In the genomic region with DNA sequence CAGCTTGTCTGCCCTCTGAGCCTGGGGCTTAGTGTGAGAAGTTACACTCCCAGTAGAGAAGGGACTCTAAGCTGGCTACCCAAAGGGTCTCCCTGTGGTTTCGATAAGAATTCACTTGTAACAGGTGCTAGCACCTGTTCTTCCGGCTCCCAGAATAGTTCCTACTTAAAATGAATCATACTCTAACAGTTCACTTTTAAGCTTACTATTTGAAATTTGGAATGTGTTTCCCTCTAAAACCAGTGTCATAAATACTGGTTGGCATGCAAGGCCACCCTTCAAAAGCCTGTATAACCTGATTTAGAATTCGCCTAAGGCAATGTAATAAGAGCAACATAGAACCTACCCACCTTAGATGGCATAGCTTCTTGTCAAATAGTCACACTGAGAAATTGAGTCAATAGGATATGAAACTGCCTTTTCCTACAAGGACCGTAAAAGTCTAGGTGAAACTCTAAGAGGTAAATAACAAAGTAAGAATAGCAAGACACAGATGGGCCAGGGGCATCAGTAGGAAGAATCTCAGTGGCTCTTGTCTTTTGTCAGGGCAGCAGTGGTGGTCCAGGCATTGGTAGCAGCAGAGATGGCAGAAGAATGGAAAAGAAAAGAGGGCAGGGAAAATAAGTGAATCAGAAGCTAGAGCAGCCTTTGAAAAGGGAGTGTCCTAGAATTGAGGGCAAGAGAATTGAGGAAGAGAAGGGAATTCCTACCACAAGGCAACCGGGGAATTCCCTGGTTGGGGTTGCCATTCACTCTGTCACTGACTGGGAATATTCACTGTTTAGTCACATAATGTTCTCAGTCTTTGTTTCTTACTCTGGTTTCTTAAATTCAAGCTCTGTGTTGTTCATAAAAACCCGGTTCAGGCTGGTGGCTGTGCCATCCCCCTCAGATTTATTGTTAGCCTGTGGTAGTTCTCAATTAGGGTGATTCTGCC, we compare ENCODE assay signal across 11 cellular contexts.
DNase-seq lines count a peak whose midpoint lies in the region; ATAC-seq and TF ChIP-seq lines count a peak whose summit lies in the region.
"Had no signal": no experiment of that assay in that cellular context is flagged by ENCODE, and none has a peak within 500 bp of the region (broad histone marks: within the 10 kb centered on the region; RNA-seq: fewer than 3 reads in every experiment).

No MANE protein-coding gene starts in this region.

- peak overlapping the region; percentile 67 to 88 (median 82) for H3K4me3 Mint-ChIP-seq in naive thymus-derived CD4-positive, alpha-beta T cell

- no peaks in the 10 kb centered on the region for H3K27me3 ChIP-seq in body of pancreas
- no peaks in the 10 kb centered on the region for H3K27me3 ChIP-seq in naive thymus-derived CD4-positive, alpha-beta T cell (ENCODE audit: control insufficient read depth in 2 of 2, insufficient read depth in 2 of 2, low read length in 2 of 2)
- H3K27me3 ChIP-seq: MG63, ovary had no signal

- 78 to 80% methylated on average over 6 of the region's 6 CpGs for WGBS in body of pancreas, 2 donors

- POLR2A ChIA-PET in naive thymus-derived CD4-positive, alpha-beta T cell (lab: Charles Lee) = interaction anchor here (0.8 to 10.9 kb wide), 18 partner anchors 8 to 106 kb away, joined by 3 to 200 read pairs (median 4); partner anchors contain the start of gene HIVEP2

- peak overlapping the region in 2 of 4 donors; percentile 5 to 10 for H3K27ac ChIP-seq in body of pancreas
- H3K27ac ChIP-seq in naive thymus-derived CD4-positive, alpha-beta T cell (ENCODE audit: low read depth, low read length) = peak overlapping the region; percentile 86
- H3K27ac ChIP-seq: ovary, RWPE1 had no signal

- TF ChIP-seq POLR2A in body of pancreas (IDR thresholded peaks at IDR 0.05) = no peak

- no peaks in the 10 kb centered on the region for H3K9me3 Mint-ChIP-seq in naive thymus-derived CD4-positive, alpha-beta T cell

- intact Hi-C loops in body of pancreas (cut with DNase I) = no loop called here
- intact Hi-C loops in naive thymus-derived CD4-positive, alpha-beta T cell (cut with micrococcal nuclease) = loop anchor here in 1 of 2 donors (1.0 kb wide), 1 partner anchor 8 kb away; no protein-coding TSS in a partner anchor

- H3K4me1 Mint-ChIP-seq in naive thymus-derived CD4-positive, alpha-beta T cell = peaks cover 52 to 100% (median 96%) of the 10 kb centered on the region in 7 donors

- no peak overlapping the region for H3K4me3 ChIP-seq in body of pancreas
- peak overlapping the region; percentile 7 for H3K4me3 ChIP-seq in naive thymus-derived CD4-positive, alpha-beta T cell (ENCODE audit: low read length)
- H3K4me3 ChIP-seq: MG63, ovary had no signal

- H3K9me3 ChIP-seq in body of pancreas = no peaks in the 10 kb centered on the region
- no peaks in the 10 kb centered on the region for H3K9me3 ChIP-seq in naive thymus-derived CD4-positive, alpha-beta T cell (ENCODE audit: control insufficient read depth in 2 of 3, low read length in 3 of 3)
- H3K9me3 ChIP-seq: MG63, ovary had no signal

- ATAC-seq in body of pancreas = peak; percentile 45
- ATAC-seq in naive thymus-derived CD4-positive, alpha-beta T cell = no peak
- ATAC-seq in HG03045 (IDR thresholded peaks at IDR 0.05; ENCODE audit: unreplicated experiment) = no peak
- ATAC-seq in SK-N-SH treated with all-trans-retinoic acid at 6 μM for 48 hours = no peak

- no peaks in the 10 kb centered on the region for H3K36me3 ChIP-seq in body of pancreas (replicated peaks in 1 of 2; ENCODE audit: insufficient read depth in 1 of 2, low read depth in 2 of 2)
- H3K36me3 ChIP-seq in naive thymus-derived CD4-positive, alpha-beta T cell (ENCODE audit: control insufficient read depth in 2 of 3, insufficient read depth in 3 of 3, low read length in 3 of 3) = no peaks in the 10 kb centered on the region
- H3K36me3 ChIP-seq: MG63, ovary had no signal

- peaks cover 25% of the 10 kb centered on the region for H3K4me1 ChIP-seq in body of pancreas
- peaks cover 87 to 92% of the 10 kb centered on the region in 2 donors for H3K4me1 ChIP-seq in naive thymus-derived CD4-positive, alpha-beta T cell (ENCODE audit: control insufficient read depth in 2 of 2, insufficient read depth in 2 of 2, low read length in 2 of 2)

- DNase-seq in Daoy (ENCODE audit: low read depth) = peak; percentile 78
- DNase-seq in LoVo (ENCODE audit: low spot score) = peak; percentile 25
- DNase-seq in body of pancreas = no peak
- no peak for DNase-seq in naive thymus-derived CD4-positive, alpha-beta T cell
- no peak for DNase-seq in GM20000 (ENCODE audit: low spot score)
- DNase-seq in HCEC 1CT = no peak
- DNase-seq: MG63, ovary had no signal

- H3K27me3 Mint-ChIP-seq in naive thymus-derived CD4-positive, alpha-beta T cell = no peaks in the 10 kb centered on the region

- TF ChIP-seq CTCF in body of pancreas (IDR thresholded peaks at IDR 0.05) = no peak
- TF ChIP-seq CTCF in GM20000 (IDR thresholded peaks at IDR 0.05; ENCODE audit: extremely low read depth, missing control alignments) = no peak

- peak overlapping the region; percentile 91 to 100 (median 98) for H3K27ac Mint-ChIP-seq in naive thymus-derived CD4-positive, alpha-beta T cell

- CTCF ChIA-PET in naive thymus-derived CD4-positive, alpha-beta T cell (lab: Charles Lee) = interaction anchor here (0.8 to 3.7 kb wide), 4 partner anchors 9 to 107 kb away, joined by 3 to 17 read pairs (median 4); no protein-coding TSS in a partner anchor

- H3K36me3 Mint-ChIP-seq in naive thymus-derived CD4-positive, alpha-beta T cell = peaks cover 4 to 14% (median 6%) of the 10 kb centered on the region in 5 donors

TF ChIP-seq in SK-N-SH treated with all-trans-retinoic acid at 6 μM for 48 hours, 23 proteins besides CTCF, POLR2A, EP300 and RAD21:
- TF ChIP-seq PPARA (CRISPR knock-in tag; IDR thresholded peaks at IDR 0.05; ENCODE audit: borderline replicate concordance) (no peak), TCF4 (CRISPR knock-in tag; IDR thresholded peaks at IDR 0.05; ENCODE audit: borderline replicate concordance) (no peak), ZNF8 (CRISPR knock-in tag; IDR thresholded peaks at IDR 0.05) (no peak), ZC3H10 (CRISPR knock-in tag; IDR thresholded peaks at IDR 0.05) (no peak), POU6F1 (CRISPR knock-in tag; IDR thresholded peaks at IDR 0.05; ENCODE audit: borderline replicate concordance, low read depth) (no peak), ARNTL (CRISPR knock-in tag; IDR thresholded peaks at IDR 0.05; ENCODE audit: borderline replicate concordance, low read depth) (no peak), ESRRG (CRISPR knock-in tag; IDR thresholded peaks at IDR 0.05) (no peak), TSHZ2 (CRISPR knock-in tag; IDR thresholded peaks at IDR 0.05) (no peak), GLIS3 (CRISPR knock-in tag; IDR thresholded peaks at IDR 0.05) (no peak), TOX (CRISPR knock-in tag; IDR thresholded peaks at IDR 0.05; ENCODE audit: borderline replicate concordance) (no peak), ZNF565 (CRISPR knock-in tag; conservative IDR thresholded peaks at IDR 0.05; ENCODE audit: low read depth) (no peak), ZFP3 (CRISPR knock-in tag; IDR thresholded peaks at IDR 0.05) (no peak), SNAI2 (CRISPR knock-in tag; IDR thresholded peaks at IDR 0.05) (no peak), ISL1 (CRISPR knock-in tag; IDR thresholded peaks at IDR 0.05) (no peak), ZNF70 (CRISPR knock-in tag; IDR thresholded peaks at IDR 0.05) (no peak)
TF ChIP-seq in SK-N-SH treated with all-trans-retinoic acid at 6 μM for 48 hours: peak in this region for 0.

Comparison
In these comparisons a context has a peak if more than half of its experiments do, and no peak if none do; other contexts are left out.
1. DNase-seq: peak in Daoy (single experiment) and LoVo (single experiment); none in body of pancreas (0 of 4), naive thymus-derived CD4-positive, alpha-beta T cell (0 of 9), GM20000 (single experiment) and HCEC 1CT (single experiment).